ENCODE assay signal across 2 cellular contexts in genomic region chr17:81245665-81246342, GRCh38.
A peak's percentile ranks its signal among the peaks of the same experiment; 100 is the strongest.
TF ChIP-seq lines count a peak whose summit lies in the region.

No MANE protein-coding gene starts in this region.

TF ChIP-seq in HEK293, 187 proteins besides CTCF, POLR2A, EP300 and RAD21 (continues in another document):
- TF ChIP-seq AEBP2 (tag by site-specific recombination; IDR thresholded peaks at IDR 0.05; ENCODE audit: borderline replicate concordance) (no peak), ZNF335 (tag by site-specific recombination; conservative IDR thresholded peaks at IDR 0.05) (no peak), ZNF518A (tag by site-specific recombination; conservative IDR thresholded peaks at IDR 0.05; ENCODE audit: low read depth) (no peak), KLF8 (tag by site-specific recombination; IDR thresholded peaks at IDR 0.05) (no peak), PBX3 (CRISPR knock-in tag; IDR thresholded peaks at IDR 0.05) (no peak), ZNF221 (tag by site-specific recombination; IDR thresholded peaks at IDR 0.05; ENCODE audit: borderline replicate concordance) (no peak), ZFP37 (tag by site-specific recombination; IDR thresholded peaks at IDR 0.05) (no peak), ZNF48 (tag by site-specific recombination; IDR thresholded peaks at IDR 0.05) (no peak), ZNF704 (tag by site-specific recombination; IDR thresholded peaks at IDR 0.05) (no peak), HOXC10 (CRISPR knock-in tag; IDR thresholded peaks at IDR 0.05) (no peak), ZNF23 (tag by site-specific recombination; IDR thresholded peaks at IDR 0.05; ENCODE audit: borderline replicate concordance) (no peak), PRDM1 (tag by site-specific recombination; IDR thresholded peaks at IDR 0.05) (no peak), HOXA7 (CRISPR knock-in tag; IDR thresholded peaks at IDR 0.05; ENCODE audit: borderline replicate concordance) (no peak), ZNF660 (tag by site-specific recombination; IDR thresholded peaks at IDR 0.05) (no peak)

TF ChIP-seq in endothelial cell of umbilical vein, 7 proteins besides CTCF, POLR2A, EP300 and RAD21:
- TF ChIP-seq MYC (IDR thresholded peaks at IDR 0.05; ENCODE audit: low read depth, low read length) (no peak), POLR2AphosphoS5 (IDR thresholded peaks at IDR 0.05; ENCODE audit: insufficient read depth, low read depth, low read length) (peak; percentile 16)
TF ChIP-seq in endothelial cell of umbilical vein: peak in this region for 1.
